ENCODE assay signal across 1 cellular context in the genomic region with DNA sequence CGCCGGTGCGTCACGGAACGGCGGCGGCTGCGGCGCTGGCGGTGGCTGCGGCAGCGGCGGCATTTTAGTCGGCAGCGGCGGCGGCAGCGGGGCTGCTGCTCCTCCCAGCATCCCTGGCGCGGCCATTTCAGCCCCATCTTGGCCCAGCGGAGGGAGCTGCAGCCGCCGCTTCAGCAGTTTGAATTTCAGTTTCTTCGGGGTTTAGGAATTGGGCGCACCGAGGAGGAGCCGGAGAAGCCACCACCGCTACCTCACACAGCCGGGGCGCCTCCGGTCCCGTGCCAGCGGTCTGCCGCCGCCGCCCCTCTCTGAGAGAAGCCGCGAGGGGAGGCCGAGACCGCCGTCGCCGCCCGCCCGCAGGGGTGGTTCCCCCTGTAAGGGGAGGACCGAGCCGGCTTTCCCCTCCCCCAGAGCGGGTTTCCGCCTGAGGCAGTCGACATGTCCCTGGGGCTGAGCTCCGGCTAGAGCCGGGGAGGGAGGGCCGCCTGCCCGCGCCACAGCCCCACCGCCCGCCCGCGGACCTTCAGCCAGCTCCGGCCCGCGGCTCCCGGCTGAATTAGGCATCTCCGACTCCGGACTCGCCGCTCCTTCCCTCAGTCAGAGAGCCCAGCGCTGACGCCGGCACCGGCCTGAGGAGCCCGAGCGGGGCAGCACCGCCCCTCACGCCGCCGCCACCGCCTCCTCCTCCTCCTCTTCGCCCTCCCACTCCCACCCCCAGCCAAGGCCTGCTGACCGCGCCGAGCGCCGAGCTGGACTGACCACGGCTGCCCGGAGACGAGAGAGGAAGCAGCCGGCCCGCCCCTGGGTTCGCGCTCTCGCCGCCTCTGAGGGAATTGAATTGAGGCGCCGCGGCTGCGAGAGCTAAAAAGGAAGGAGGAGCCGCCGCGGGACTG.
TF ChIP-seq lines count a peak whose summit lies in the region.

A gene (plus strand): TSS at position 67 of the 893 bp plus-strand sequence. CDS start 1,053 bp downstream, outside the sequence.

TF ChIP-seq in Ishikawa, 13 proteins besides CTCF, POLR2A, EP300 and RAD21:
- TF ChIP-seq CREB1 (IDR thresholded peaks at IDR 0.05; ENCODE audit: low read depth) (no peak), YY1 (IDR thresholded peaks at IDR 0.05; ENCODE audit: low read depth) (peak; percentile 86), CEBPB (IDR thresholded peaks at IDR 0.05) (no peak), FOXM1 (IDR thresholded peaks at IDR 0.05; ENCODE audit: borderline replicate concordance, low read depth) (no peak), NFIC (IDR thresholded peaks at IDR 0.05) (0 out of 2 replicates have a peak, but pooled peaks have one; percentile 15), TEAD4 (IDR thresholded peaks at IDR 0.05) (peak; percentile 25; the same call in 1 of the 2 replicates), EGR1 (IDR thresholded peaks at IDR 0.05) (peak; percentile 82), TCF12 (IDR thresholded peaks at IDR 0.05; ENCODE audit: low read depth) (peak; percentile 67), TAF1 (IDR thresholded peaks at IDR 0.05; ENCODE audit: low read depth) (peak; percentile 85), ZBTB7A (IDR thresholded peaks at IDR 0.05; ENCODE audit: low read depth) (peak; percentile 47; the same call in 1 of the 2 replicates)
- TF ChIP-seq, protein P1, sequence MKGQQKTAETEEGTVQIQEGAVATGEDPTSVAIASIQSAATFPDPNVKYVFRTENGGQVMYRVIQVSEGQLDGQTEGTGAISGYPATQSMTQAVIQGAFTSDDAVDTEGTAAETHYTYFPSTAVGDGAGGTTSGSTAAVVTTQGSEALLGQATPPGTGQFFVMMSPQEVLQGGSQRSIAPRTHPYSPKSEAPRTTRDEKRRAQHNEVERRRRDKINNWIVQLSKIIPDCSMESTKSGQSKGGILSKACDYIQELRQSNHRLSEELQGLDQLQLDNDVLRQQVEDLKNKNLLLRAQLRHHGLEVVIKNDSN (IDR thresholded peaks at IDR 0.05): 0 out of 2 replicates have a peak, but pooled peaks have one; percentile 1
- TF ChIP-seq, protein P2, sequence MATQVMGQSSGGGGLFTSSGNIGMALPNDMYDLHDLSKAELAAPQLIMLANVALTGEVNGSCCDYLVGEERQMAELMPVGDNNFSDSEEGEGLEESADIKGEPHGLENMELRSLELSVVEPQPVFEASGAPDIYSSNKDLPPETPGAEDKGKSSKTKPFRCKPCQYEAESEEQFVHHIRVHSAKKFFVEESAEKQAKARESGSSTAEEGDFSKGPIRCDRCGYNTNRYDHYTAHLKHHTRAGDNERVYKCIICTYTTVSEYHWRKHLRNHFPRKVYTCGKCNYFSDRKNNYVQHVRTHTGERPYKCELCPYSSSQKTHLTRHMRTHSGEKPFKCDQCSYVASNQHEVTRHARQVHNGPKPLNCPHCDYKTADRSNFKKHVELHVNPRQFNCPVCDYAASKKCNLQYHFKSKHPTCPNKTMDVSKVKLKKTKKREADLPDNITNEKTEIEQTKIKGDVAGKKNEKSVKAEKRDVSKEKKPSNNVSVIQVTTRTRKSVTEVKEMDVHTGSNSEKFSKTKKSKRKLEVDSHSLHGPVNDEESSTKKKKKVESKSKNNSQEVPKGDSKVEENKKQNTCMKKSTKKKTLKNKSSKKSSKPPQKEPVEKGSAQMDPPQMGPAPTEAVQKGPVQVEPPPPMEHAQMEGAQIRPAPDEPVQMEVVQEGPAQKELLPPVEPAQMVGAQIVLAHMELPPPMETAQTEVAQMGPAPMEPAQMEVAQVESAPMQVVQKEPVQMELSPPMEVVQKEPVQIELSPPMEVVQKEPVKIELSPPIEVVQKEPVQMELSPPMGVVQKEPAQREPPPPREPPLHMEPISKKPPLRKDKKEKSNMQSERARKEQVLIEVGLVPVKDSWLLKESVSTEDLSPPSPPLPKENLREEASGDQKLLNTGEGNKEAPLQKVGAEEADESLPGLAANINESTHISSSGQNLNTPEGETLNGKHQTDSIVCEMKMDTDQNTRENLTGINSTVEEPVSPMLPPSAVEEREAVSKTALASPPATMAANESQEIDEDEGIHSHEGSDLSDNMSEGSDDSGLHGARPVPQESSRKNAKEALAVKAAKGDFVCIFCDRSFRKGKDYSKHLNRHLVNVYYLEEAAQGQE (IDR thresholded peaks at IDR 0.05; ENCODE audit: low read depth): no peak
- TF ChIP-seq, protein P3, sequence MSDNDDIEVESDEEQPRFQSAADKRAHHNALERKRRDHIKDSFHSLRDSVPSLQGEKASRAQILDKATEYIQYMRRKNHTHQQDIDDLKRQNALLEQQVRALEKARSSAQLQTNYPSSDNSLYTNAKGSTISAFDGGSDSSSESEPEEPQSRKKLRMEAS (IDR thresholded peaks at IDR 0.05): peak; percentile 10; the same call in 1 of the 2 replicates
